10 cellular contexts compared by ENCODE assay signal in the genomic region with DNA sequence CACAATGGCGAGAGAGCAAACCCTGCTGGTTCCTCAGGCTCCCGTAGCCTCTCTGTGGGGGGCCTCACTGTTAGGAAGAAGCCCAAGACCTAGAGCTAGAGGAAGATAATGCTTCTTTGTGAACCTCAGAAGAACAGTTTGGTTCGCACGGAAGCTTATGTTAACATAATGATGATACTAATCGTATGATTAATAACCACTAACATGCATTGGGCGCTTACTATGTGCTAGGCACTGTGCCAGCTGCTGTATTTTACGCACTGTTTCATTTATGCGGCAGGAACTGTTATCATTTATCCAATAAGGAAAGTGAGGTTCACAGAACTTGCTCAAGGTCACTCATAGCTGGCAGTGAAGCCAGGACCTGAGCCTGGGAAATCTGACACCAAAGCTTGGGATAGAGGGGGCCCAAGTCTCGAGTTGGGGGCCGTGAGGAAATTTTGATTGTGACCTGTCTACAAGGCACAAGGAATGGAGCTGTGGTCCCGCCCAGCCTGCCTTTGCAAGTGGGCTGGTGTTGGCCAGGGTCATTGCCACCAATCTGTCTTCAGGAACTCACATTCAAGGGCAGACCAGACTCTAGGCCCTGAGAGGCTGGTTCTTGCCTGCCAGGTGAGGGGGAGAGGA. TPM values are rescaled to one million over a fixed set of nuclear protein-coding genes. Genes with fewer than 3 reads are reported as not detected.
DNase-seq lines count a peak whose midpoint lies in the region; ATAC-seq, FAIRE-seq and TF ChIP-seq lines count a peak whose summit lies in the region.
"Had no signal": no experiment of that assay in that cellular context is flagged by ENCODE, and none has a peak within 500 bp of the region (broad histone marks: within the 10 kb centered on the region; RNA-seq: fewer than 3 reads in every experiment).

No MANE protein-coding gene starts in this region.

- H3K4me2 ChIP-seq in mesenchymal stem cell (ENCODE audit: low read length, poor library complexity, severe bottlenecking), result no peak overlapping the region

- H3K4me1 ChIP-seq in mesenchymal stem cell (ENCODE audit: control insufficient read depth, insufficient read depth, low read depth, low read length), result peaks cover 36% of the 10 kb centered on the region

- H2BK5ac ChIP-seq in mesenchymal stem cell (ENCODE audit: low read depth, low read length, poor library complexity, severe bottlenecking), result no peak overlapping the region

- no peaks in the 10 kb centered on the region for H3K79me1 ChIP-seq in mesenchymal stem cell (replicated peaks; ENCODE audit: low read length, poor library complexity, severe bottlenecking)

- peak overlapping the region; percentile 78 to 97 for H3K18ac ChIP-seq in mesenchymal stem cell (ENCODE audit: low read depth in 1 of 2, low read length in 2 of 2)

- H2BK12ac ChIP-seq in mesenchymal stem cell (ENCODE audit: low read length in 2 of 2), result peak overlapping the region; percentile 98 to 99

- H2BK120ac ChIP-seq in mesenchymal stem cell (ENCODE audit: low read depth, low read length), result peak overlapping the region; percentile 71

- no peak overlapping the region for H3K4me3 ChIP-seq in bronchial epithelial cell (ENCODE audit: low read depth, low read length)
- no peak overlapping the region for H3K4me3 ChIP-seq in mesenchymal stem cell (ENCODE audit: insufficient read depth in 1 of 2, low read depth in 1 of 2, low read length in 2 of 2)
- H3K4me3 ChIP-seq: esophagus squamous epithelium, tibial artery had no signal

- H3K9ac ChIP-seq in mesenchymal stem cell (ENCODE audit: low read length), result peak overlapping the region; percentile 64

- TF ChIP-seq CTCF in AG09319 (IDR thresholded peaks at IDR 0.05; ENCODE audit: low read depth, low read length), result no peak
- TF ChIP-seq CTCF in bronchial epithelial cell (IDR thresholded peaks at IDR 0.05; ENCODE audit: insufficient read depth, low read length, severe bottlenecking), result no peak

- no peaks in the 10 kb centered on the region for H3K9me3 ChIP-seq in mesenchymal stem cell (ENCODE audit: control insufficient read depth, low read length)
- H3K9me3 ChIP-seq: esophagus squamous epithelium, tibial artery had no signal

- ATAC-seq in HG02981 (IDR thresholded peaks at IDR 0.05; ENCODE audit: unreplicated experiment), result no peak

- H3K14ac ChIP-seq in mesenchymal stem cell (ENCODE audit: low read length in 2 of 2), result peak overlapping the region in 1 of 2 experiments; percentile 46

- DNase-seq in AG09319 (ENCODE audit: extremely low read depth, low read depth) (peak; percentile 84), KG1 (lab: John Stamatoyannopoulos, UW) (peak; percentile 79), bronchial epithelial cell (ENCODE audit: low read depth) (peak; percentile 90), mesenchymal stem cell (peak; percentile 94), DMS153 (lab: John Stamatoyannopoulos, UW) (no peak), NCI-H82 treated with DMSO at 0.1 percent for 48 hours (lab: John Stamatoyannopoulos, UW; ENCODE audit: unreplicated experiment) (no peak), GM19238 (ENCODE audit: insufficient read length, low spot score) (no peak)
- DNase-seq: esophagus squamous epithelium had no signal

- no peak for FAIRE-seq in bronchial epithelial cell (lab: Jason Lieb, UNC)

- peak overlapping the region in 1 of 2 experiments; percentile 11 for H3K23ac ChIP-seq in mesenchymal stem cell (ENCODE audit: low read length in 2 of 2)

- no peak overlapping the region for H2AFZ ChIP-seq in mesenchymal stem cell (ENCODE audit: low read depth, low read length)

- H3K36me3 ChIP-seq in bronchial epithelial cell (ENCODE audit: control insufficient read depth, insufficient read depth, low read length) (peaks cover 1% of the 10 kb centered on the region), mesenchymal stem cell (ENCODE audit: control insufficient read depth in 1 of 2, insufficient read depth in 2 of 2, low read depth in 1 of 2, low read length in 2 of 2) (peaks cover 2 to 6% of the 10 kb centered on the region in 2 experiments)
- H3K36me3 ChIP-seq: esophagus squamous epithelium, tibial artery had no signal

- peak overlapping the region; percentile 95 for H4K91ac ChIP-seq in mesenchymal stem cell (ENCODE audit: low read length)

- peak overlapping the region; percentile 12 for H2AK5ac ChIP-seq in mesenchymal stem cell (ENCODE audit: low read length, severe bottlenecking)

- H3K4ac ChIP-seq in mesenchymal stem cell (ENCODE audit: low read depth in 1 of 2, low read length in 2 of 2), result peak overlapping the region; percentile 28 to 90

- WGBS in mesenchymal stem cell, result 21% methylated on average over 9 of the region's 11 CpGs

- H3K27me3 ChIP-seq in bronchial epithelial cell (ENCODE audit: control insufficient read depth, insufficient read depth, low read length), result no peaks in the 10 kb centered on the region
- peaks cover 0 to 6% of the 10 kb centered on the region in 2 experiments for H3K27me3 ChIP-seq in mesenchymal stem cell (ENCODE audit: control insufficient read depth in 1 of 2, insufficient read depth in 1 of 2, low read length in 2 of 2)

- peak overlapping the region; percentile 39 for H4K8ac ChIP-seq in mesenchymal stem cell (ENCODE audit: low read length)

- no peak overlapping the region for H3K27ac ChIP-seq in mesenchymal stem cell (ENCODE audit: low read length, poor library complexity, severe bottlenecking)
- H3K27ac ChIP-seq: tibial artery had no signal

- H2BK15ac ChIP-seq in mesenchymal stem cell (ENCODE audit: low read depth, poor library complexity, severe bottlenecking), result peak overlapping the region; percentile 64

RNA-seq across cellular contexts. Expression of a gene that starts 6.8 kb away (rescaled TPM):
- total RNA-seq in bronchial epithelial cell, result 0.13 TPM in 1 of 2 replicates, not detected in the other
- 13.5 TPM for polyA plus RNA-seq in mesenchymal stem cell (2013, experiment 1 of 2)
- 14.0 TPM for polyA plus RNA-seq in mesenchymal stem cell (2013, experiment 2 of 2)

RNA-seq across cellular contexts. Expression of a gene that starts 9.2 kb away (rescaled TPM):
- 2.1 and 2.3 TPM in 2 replicates for total RNA-seq in bronchial epithelial cell
- 313 TPM for polyA plus RNA-seq in mesenchymal stem cell (2013, experiment 1 of 2)
- 315 TPM for polyA plus RNA-seq in mesenchymal stem cell (2013, experiment 2 of 2)

RNA-seq across cellular contexts. Expression of a gene that starts 39.0 kb away (rescaled TPM):
- 38.4 and 64.4 TPM in 2 replicates for total RNA-seq in bronchial epithelial cell
- 0.72 TPM for polyA plus RNA-seq in mesenchymal stem cell (2013, experiment 1 of 2)
- polyA plus RNA-seq in mesenchymal stem cell (2013, experiment 2 of 2), result 0.78 TPM

RNA-seq across cellular contexts. Expression of a gene that starts 45.4 kb away (rescaled TPM):
- 9.9 and 10.8 TPM in 2 replicates for total RNA-seq in bronchial epithelial cell
- polyA plus RNA-seq in mesenchymal stem cell (2013, experiment 1 of 2), result 19.9 TPM
- polyA plus RNA-seq in mesenchymal stem cell (2013, experiment 2 of 2), result 18.4 TPM

Comparison
In these comparisons a context has a peak if more than half of its experiments do, and no peak if none do; other contexts are left out.
1. DNase-seq: peak in AG09319 (single experiment), KG1 (single experiment), bronchial epithelial cell (single experiment) and mesenchymal stem cell (single experiment); none in DMS153 (single experiment), NCI-H82 treated with DMSO at 0.1 percent for 48 hours (single experiment) and GM19238 (single experiment).